ENCODE assay signal across 1 cellular context in genomic region chr9:86655147-86655546, GRCh38.
TF ChIP-seq lines count a peak whose summit lies in the region.

No MANE protein-coding gene starts in this region.

TF ChIP-seq in SK-N-SH treated with all-trans-retinoic acid at 6 μM for 48 hours, 23 proteins besides CTCF, POLR2A, EP300 and RAD21 (continued from another document):
- TF ChIP-seq CREB5 (CRISPR knock-in tag; IDR thresholded peaks at IDR 0.05; ENCODE audit: low read depth) (no peak), CSRNP3 (CRISPR knock-in tag; IDR thresholded peaks at IDR 0.05) (no peak), PPARA (CRISPR knock-in tag; IDR thresholded peaks at IDR 0.05; ENCODE audit: borderline replicate concordance) (no peak)
